ENCODE assay signal across 9 cellular contexts in the genomic region with DNA sequence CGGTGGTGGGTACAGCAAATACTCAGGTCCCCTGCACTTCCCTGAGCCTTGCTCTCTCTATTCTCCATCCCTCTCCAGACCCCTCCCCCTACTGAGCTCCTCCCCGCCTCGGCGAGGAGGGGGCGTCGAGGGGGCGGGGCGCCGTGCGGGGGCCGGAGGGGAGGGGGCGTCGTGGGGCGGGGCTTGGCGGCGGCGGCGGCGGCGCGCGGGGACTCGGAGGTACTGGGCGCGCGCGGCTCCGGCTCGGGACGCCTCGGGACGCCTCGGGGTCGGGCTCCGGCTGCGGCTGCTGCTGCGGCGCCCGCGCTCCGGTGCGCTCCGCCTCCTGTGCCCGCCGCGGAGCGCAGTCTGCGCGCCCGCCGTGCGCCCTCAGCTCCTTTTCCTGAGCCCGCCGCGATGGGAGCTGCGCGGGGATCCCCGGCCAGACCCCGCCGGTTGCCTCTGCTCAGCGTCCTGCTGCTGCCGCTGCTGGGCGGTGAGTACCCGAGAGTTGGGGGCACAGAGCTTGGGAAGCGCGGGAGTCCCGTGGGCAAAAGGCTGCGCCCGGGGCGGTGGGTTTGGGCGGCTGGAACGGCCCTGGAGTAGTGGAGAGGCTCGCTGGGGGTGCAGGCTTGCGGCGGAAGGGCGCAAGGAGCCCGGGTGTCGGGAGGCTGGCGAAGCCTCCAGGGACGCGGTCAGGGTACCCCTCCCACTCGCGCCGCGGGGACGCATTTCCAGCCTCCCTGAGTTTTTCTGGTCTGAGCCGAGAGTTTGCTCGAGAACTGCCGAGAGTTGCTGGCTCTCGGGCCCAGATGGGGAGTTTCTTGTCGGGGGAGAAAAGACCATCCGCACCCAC. TPM values are rescaled to one million over a fixed set of nuclear protein-coding genes. Genes with fewer than 3 reads are reported as not detected.
DNase-seq lines count a peak whose midpoint lies in the region; ATAC-seq and TF ChIP-seq lines count a peak whose summit lies in the region.
"Had no signal": no experiment of that assay in that cellular context is flagged by ENCODE, and none has a peak within 500 bp of the region (broad histone marks: within the 10 kb centered on the region; RNA-seq: fewer than 3 reads in every experiment).

A gene (plus strand): TSS at position 222 of the 835 bp plus-strand sequence. CDS start 175 bp downstream, at position 397.

- peak within 1 kb of the TSS; percentile 96 for H3K4me2 ChIP-seq in neural progenitor cell

- H3K27me3 ChIP-seq in neural progenitor cell: no peaks in the 10 kb centered on the region

- H3K27ac ChIP-seq in neural progenitor cell: peak within 1 kb of the TSS; percentile 24
- H3K27ac ChIP-seq: neutrophil had no signal

- peak within 1 kb of the TSS; percentile 34 for H3K4me3 Mint-ChIP-seq in T-helper 1 cell treated with Interleukin-12 subunit alpha and Interleukin-12 subunit beta and Interleukin-4 antibody, amounts not matched to agents 30 μg/mL and 1 μg/mL, for 36 hours
- H3K4me3 Mint-ChIP-seq in activated T-cell treated with anti-CD3 and anti-CD28 coated beads, Interleukin-2, amount 50 U/mL, for 24 hours: peak within 1 kb of the TSS; percentile 74
- H3K4me3 Mint-ChIP-seq in neural progenitor cell: peak within 1 kb of the TSS; percentile 91

- peaks cover 18% of the 10 kb centered on the region for H3F3A ChIP-seq in neural progenitor cell (ENCODE audit: low read depth)

- H3K27ac Mint-ChIP-seq in T-helper 1 cell treated with Interleukin-12 subunit alpha and Interleukin-12 subunit beta and Interleukin-4 antibody, amounts not matched to agents 30 μg/mL and 1 μg/mL, for 36 hours: no peak within 1 kb of the TSS
- no peak within 1 kb of the TSS for H3K27ac Mint-ChIP-seq in activated T-cell treated with anti-CD3 and anti-CD28 coated beads, Interleukin-2, amount 50 U/mL, for 24 hours
- H3K27ac Mint-ChIP-seq in neural progenitor cell: no peak within 1 kb of the TSS

- H3K9me3 ChIP-seq in neural progenitor cell (ENCODE audit: low read depth): no peaks in the 10 kb centered on the region
- H3K9me3 ChIP-seq: neutrophil had no signal

- no peak for ATAC-seq in GM21619 (IDR thresholded peaks at IDR 0.05; ENCODE audit: unreplicated experiment)

- DNase-seq in T-helper 1 cell (no peak), NCI-H2196 (lab: John Stamatoyannopoulos, UW; ENCODE audit: unreplicated experiment) (peak; percentile 78), foreskin fibroblast (peak; percentile 53 to 84), neural progenitor cell (ENCODE audit: low spot score) (peak; percentile 96)
- DNase-seq in activated T-cell treated with anti-CD3 and anti-CD28 coated beads, Interleukin-2, amount 50 U/mL, for 24 hours: peak; percentile 60
- no peak for DNase-seq in activated CD4-positive, CD25-positive, alpha-beta regulatory T cell (lab: John Stamatoyannopoulos, UW)

- H4K20me1 ChIP-seq in neural progenitor cell (ENCODE audit: low read depth): peaks cover 46% of the 10 kb centered on the region

- peak within 1 kb of the TSS; percentile 82 for H3K9ac ChIP-seq in neural progenitor cell

- H3K4me3 ChIP-seq in foreskin fibroblast (ENCODE audit: low read depth in 1 of 2, low read length in 2 of 2): peak within 1 kb of the TSS; percentile 69 to 76
- peak within 1 kb of the TSS; percentile 99 for H3K4me3 ChIP-seq in neural progenitor cell

- peaks cover 3% of the 10 kb centered on the region for H3K36me3 Mint-ChIP-seq in T-helper 1 cell treated with Interleukin-12 subunit alpha and Interleukin-12 subunit beta and Interleukin-4 antibody, amounts not matched to agents 30 μg/mL and 1 μg/mL, for 36 hours (ENCODE audit: low read depth)
- peaks cover 13% of the 10 kb centered on the region for H3K36me3 Mint-ChIP-seq in activated T-cell treated with anti-CD3 and anti-CD28 coated beads, Interleukin-2, amount 50 U/mL, for 24 hours (ENCODE audit: low read depth)
- peaks cover 14% of the 10 kb centered on the region for H3K36me3 Mint-ChIP-seq in neural progenitor cell

- peaks cover 50% of the 10 kb centered on the region for H3K79me2 ChIP-seq in neural progenitor cell (ENCODE audit: low read depth)

- no peaks in the 10 kb centered on the region for H3K9me3 Mint-ChIP-seq in T-helper 1 cell treated with Interleukin-12 subunit alpha and Interleukin-12 subunit beta and Interleukin-4 antibody, amounts not matched to agents 30 μg/mL and 1 μg/mL, for 36 hours
- no peaks in the 10 kb centered on the region for H3K9me3 Mint-ChIP-seq in activated T-cell treated with anti-CD3 and anti-CD28 coated beads, Interleukin-2, amount 50 U/mL, for 24 hours
- no peaks in the 10 kb centered on the region for H3K9me3 Mint-ChIP-seq in neural progenitor cell

- H3K4me1 Mint-ChIP-seq in T-helper 1 cell treated with Interleukin-12 subunit alpha and Interleukin-12 subunit beta and Interleukin-4 antibody, amounts not matched to agents 30 μg/mL and 1 μg/mL, for 36 hours (ENCODE audit: low read depth): peaks cover 1% of the 10 kb centered on the region
- peaks cover 9% of the 10 kb centered on the region for H3K4me1 Mint-ChIP-seq in activated T-cell treated with anti-CD3 and anti-CD28 coated beads, Interleukin-2, amount 50 U/mL, for 24 hours (ENCODE audit: low read depth)
- H3K4me1 Mint-ChIP-seq in neural progenitor cell: peaks cover 35% of the 10 kb centered on the region

- TF ChIP-seq CTCF in foreskin fibroblast (IDR thresholded peaks at IDR 0.05; ENCODE audit: low read depth, low read length) (no peak), neural progenitor cell (IDR thresholded peaks at IDR 0.05) (no peak)

- peaks cover 28% of the 10 kb centered on the region for H3K4me1 ChIP-seq in neural progenitor cell

- H3K27me3 Mint-ChIP-seq in T-helper 1 cell treated with Interleukin-12 subunit alpha and Interleukin-12 subunit beta and Interleukin-4 antibody, amounts not matched to agents 30 μg/mL and 1 μg/mL, for 36 hours (ENCODE audit: low read depth): peaks cover 44% of the 10 kb centered on the region
- peaks cover 29% of the 10 kb centered on the region for H3K27me3 Mint-ChIP-seq in activated T-cell treated with anti-CD3 and anti-CD28 coated beads, Interleukin-2, amount 50 U/mL, for 24 hours
- H3K27me3 Mint-ChIP-seq in neural progenitor cell (ENCODE audit: insufficient read depth, low read depth): peaks cover 5% of the 10 kb centered on the region

- H3K36me3 ChIP-seq in neural progenitor cell: no peaks in the 10 kb centered on the region

- peak within 1 kb of the TSS; percentile 76 for H2AFZ ChIP-seq in neural progenitor cell (replicated peaks)

RNA-seq across cellular contexts. Expression of the gene that starts here (rescaled TPM):
- total RNA-seq in neural progenitor cell (ENCODE audit: low replicate concordance): 68.0 and 155 TPM in 2 replicates

Comparison
In these comparisons a context has a peak if more than half of its experiments do, and no peak if none do; other contexts are left out.
1. H3K4me3 Mint-ChIP-seq: peak in every context shown above with its lines; median percentile 91 in neural progenitor cell; 74 in activated T-cell treated with anti-CD3 and anti-CD28 coated beads, Interleukin-2, amount 50 U/mL, for 24 hours; 34 in T-helper 1 cell treated with Interleukin-12 subunit alpha and Interleukin-12 subunit beta and Interleukin-4 antibody, amounts not matched to agents 30 μg/mL and 1 μg/mL, for 36 hours.
2. DNase-seq: peak in NCI-H2196 (single experiment), activated T-cell treated with anti-CD3 and anti-CD28 coated beads, Interleukin-2, amount 50 U/mL, for 24 hours (single experiment), foreskin fibroblast (2 of 2) and neural progenitor cell (single experiment); none in T-helper 1 cell (0 of 5) and activated CD4-positive, CD25-positive, alpha-beta regulatory T cell (0 of 4).